Comparison of ENCODE assay signal across 11 cellular contexts in the genomic region with DNA sequence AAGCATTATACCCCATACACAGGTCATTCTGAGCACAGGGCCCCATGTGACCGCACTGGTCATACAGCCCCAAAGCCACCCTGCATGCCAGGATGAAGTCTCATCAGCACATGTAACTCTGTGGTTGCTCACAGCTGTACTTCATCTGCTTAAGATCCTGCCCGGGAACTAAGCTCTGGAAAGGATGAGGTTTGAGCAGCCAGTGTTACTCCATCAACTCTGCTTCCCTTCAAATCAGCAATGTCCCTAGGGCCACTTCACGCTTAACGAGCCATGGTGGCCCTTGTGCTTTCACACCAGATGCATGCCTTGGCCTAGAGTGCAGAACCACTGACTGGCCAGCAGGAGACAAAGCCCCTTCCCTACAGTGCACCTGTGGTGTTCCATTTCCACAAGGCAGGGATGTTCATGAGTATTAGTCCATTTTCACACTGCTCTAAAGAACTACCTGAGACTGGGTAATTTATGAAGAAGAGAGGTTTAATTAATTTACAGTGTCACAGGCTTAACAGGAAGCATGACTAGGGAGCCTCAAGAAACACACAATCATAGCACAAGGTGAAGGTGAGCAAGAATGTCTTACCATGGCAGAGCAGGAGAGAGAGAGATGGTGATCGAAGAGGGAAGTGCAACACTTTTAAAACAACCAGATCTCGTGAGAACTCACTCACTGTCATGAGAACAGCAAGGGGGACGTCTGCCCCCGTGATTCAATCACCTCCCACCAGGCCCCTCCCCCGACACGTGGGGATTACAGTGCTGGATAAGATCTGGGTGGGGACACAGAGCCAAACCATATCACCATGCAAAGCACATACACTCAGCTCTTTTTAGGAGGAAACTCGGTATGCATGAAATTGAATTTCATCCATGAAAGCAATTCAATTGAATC.
DNase-seq lines count a peak whose midpoint lies in the region; ATAC-seq and TF ChIP-seq lines count a peak whose summit lies in the region.
"Had no signal": no experiment of that assay in that cellular context is flagged by ENCODE, and none has a peak within 500 bp of the region (broad histone marks: within the 10 kb centered on the region; RNA-seq: fewer than 3 reads in every experiment).

No MANE protein-coding gene starts in this region.

- H3K36me3 ChIP-seq in BE2C: no peaks in the 10 kb centered on the region
- H3K36me3 ChIP-seq in OCI-LY7 (ENCODE audit: insufficient read depth, low read length): no peaks in the 10 kb centered on the region
- H3K36me3 ChIP-seq in gastroesophageal sphincter: no peaks in the 10 kb centered on the region
- H3K36me3 ChIP-seq in esophagus muscularis mucosa: no peaks in the 10 kb centered on the region
- no peaks in the 10 kb centered on the region for H3K36me3 ChIP-seq in sigmoid colon
- H3K36me3 ChIP-seq: left lung had no signal

- no peaks in the 10 kb centered on the region for H3K9me2 ChIP-seq in OCI-LY7 (ENCODE audit: insufficient read depth, low read length)

- H2AFZ ChIP-seq in OCI-LY7 (ENCODE audit: low read length): no peak overlapping the region

- H3K27me3 ChIP-seq in BE2C: no peaks in the 10 kb centered on the region; the same call in 1 of the 2 replicates
- no peaks in the 10 kb centered on the region for H3K27me3 ChIP-seq in gastroesophageal sphincter
- no peaks in the 10 kb centered on the region for H3K27me3 ChIP-seq in esophagus muscularis mucosa
- no peaks in the 10 kb centered on the region for H3K27me3 ChIP-seq in sigmoid colon
- H3K27me3 ChIP-seq: left lung had no signal

- H3K27ac ChIP-seq in OCI-LY7 (ENCODE audit: low read depth, low read length, poor library complexity, severe bottlenecking) (no peak overlapping the region), gastroesophageal sphincter (peak overlapping the region in 1 of 4 donors; percentile 17), esophagus muscularis mucosa (replicated peaks in 1 of 4) (no peak overlapping the region), sigmoid colon (peak overlapping the region in 1 of 4 donors; percentile 37)
- H3K27ac ChIP-seq: left lung had no signal

- no TSS peak for BruUV-seq in OCI-LY7 (replicated peaks; lab: Mats Ljungman, UMichigan)

- WGBS in gastroesophageal sphincter (ENCODE audit: low coverage in 1 of 2), 2 donors: 51 to 78% methylated on average over 8 to 10 of the region's 11 CpGs
- WGBS in esophagus muscularis mucosa: 70% methylated on average over 11 of the region's 11 CpGs
- 69 to 73% methylated on average over 11 of the region's 11 CpGs for WGBS in sigmoid colon, 2 donors

- POLR2A ChIA-PET in OCI-LY7 (lab: Charles Lee): interaction anchor here (0.6 kb wide), 1 partner anchor 1718 kb away, joined by 3 read pairs; no protein-coding TSS in a partner anchor

- TF ChIP-seq CTCF in BE2C (IDR thresholded peaks at IDR 0.05; ENCODE audit: low read depth, low read length): peak; percentile 38; the same call in 1 of the 2 replicates
- peak; percentile 44; the same call in 1 of the 2 replicates for TF ChIP-seq CTCF in GM12875 (IDR thresholded peaks at IDR 0.05; ENCODE audit: borderline replicate concordance, insufficient read depth, low read depth, low read length)
- TF ChIP-seq CTCF in OCI-LY7 (conservative IDR thresholded peaks at IDR 0.05; ENCODE audit: low read length): peak; percentile 54
- no peak for TF ChIP-seq CTCF in gastroesophageal sphincter (IDR thresholded peaks at IDR 0.05)
- TF ChIP-seq CTCF in esophagus muscularis mucosa (IDR thresholded peaks at IDR 0.05): no peak
- TF ChIP-seq CTCF in sigmoid colon (IDR thresholded peaks at IDR 0.05): no peak

- TF ChIP-seq EP300 in gastroesophageal sphincter (IDR thresholded peaks at IDR 0.05) (no peak), esophagus muscularis mucosa (IDR thresholded peaks at IDR 0.05) (no peak), sigmoid colon (IDR thresholded peaks at IDR 0.05) (no peak)

- no peaks in the 10 kb centered on the region for H3K79me2 ChIP-seq in OCI-LY7 (ENCODE audit: insufficient read depth, low read depth, low read length)

- TF ChIP-seq POLR2A in gastroesophageal sphincter (IDR thresholded peaks at IDR 0.05) (no peak), esophagus muscularis mucosa (IDR thresholded peaks at IDR 0.05; ENCODE audit: low read depth) (no peak), sigmoid colon (IDR thresholded peaks at IDR 0.05) (no peak)

- H3K4me3 ChIP-seq in BE2C (ENCODE audit: low read depth, low read length) (no peak overlapping the region), GM12875 (ENCODE audit: low read depth, low read length) (no peak overlapping the region), OCI-LY7 (ENCODE audit: low read depth, low read length, poor library complexity, severe bottlenecking) (no peak overlapping the region), gastroesophageal sphincter (no peak overlapping the region), esophagus muscularis mucosa (no peak overlapping the region), sigmoid colon (no peak overlapping the region)
- H3K4me3 ChIP-seq: left lung had no signal

- DNase-seq in BE2C (peak; percentile 46), OCI-LY7 (ENCODE audit: low spot score) (peak; percentile 20), esophagus muscularis mucosa (ENCODE audit: extremely low spot score) (no peak), sigmoid colon (no peak), putamen (ENCODE audit: low spot score) (no peak)
- DNase-seq: amygdala, COR-L47, left lung had no signal

- H3K4me2 ChIP-seq in OCI-LY7 (ENCODE audit: low read length): no peak overlapping the region

- CTCF ChIA-PET in OCI-LY7 (lab: Charles Lee; ENCODE audit: unreplicated experiment): interaction anchor here (0.8 kb wide), 1 partner anchor 9 kb away, joined by 3 read pairs; no protein-coding TSS in a partner anchor

- ATAC-seq in gastroesophageal sphincter (peak; percentile 49), HG03521 (IDR thresholded peaks at IDR 0.05; ENCODE audit: unreplicated experiment) (no peak)
- ATAC-seq: left lung had no signal

- no peaks in the 10 kb centered on the region for H4K20me1 ChIP-seq in OCI-LY7 (ENCODE audit: insufficient read depth, low read length)

- intact Hi-C loops in OCI-LY7 (cut with micrococcal nuclease; ENCODE audit: unreplicated experiment): no loop called here
- intact Hi-C loops in esophagus muscularis mucosa (cut with DNase I): no loop called here
- intact Hi-C loops in sigmoid colon (cut with DNase I): no loop called here

- H3K4me1 ChIP-seq in BE2C (no peaks in the 10 kb centered on the region), OCI-LY7 (ENCODE audit: insufficient read depth, low read length, poor library complexity, severe bottlenecking) (no peaks in the 10 kb centered on the region), gastroesophageal sphincter (peaks cover 0 to 14% (median 6%) of the 10 kb centered on the region in 3 donors), esophagus muscularis mucosa (peaks cover 11 to 18% (median 13%) of the 10 kb centered on the region in 4 donors), sigmoid colon (peaks cover 0 to 15% (median 6%) of the 10 kb centered on the region in 4 donors)

- no peaks in the 10 kb centered on the region for H3K9me3 ChIP-seq in BE2C
- no peaks in the 10 kb centered on the region for H3K9me3 ChIP-seq in OCI-LY7 (ENCODE audit: low read length)
- no peaks in the 10 kb centered on the region for H3K9me3 ChIP-seq in gastroesophageal sphincter
- no peaks in the 10 kb centered on the region for H3K9me3 ChIP-seq in esophagus muscularis mucosa
- H3K9me3 ChIP-seq in sigmoid colon: no peaks in the 10 kb centered on the region
- H3K9me3 ChIP-seq: left lung had no signal

Comparison
In these comparisons a context has a peak if more than half of its experiments do, and no peak if none do; other contexts are left out.
1. DNase-seq: peak in BE2C (single experiment) and OCI-LY7 (single experiment); none in esophagus muscularis mucosa (single experiment), sigmoid colon (single experiment) and putamen (single experiment).
2. CTCF ChIP-seq: peak in BE2C (single experiment), GM12875 (single experiment) and OCI-LY7 (single experiment); none in gastroesophageal sphincter (0 of 4), esophagus muscularis mucosa (0 of 3) and sigmoid colon (0 of 4).